27 cellular contexts compared by ENCODE assay signal in genomic region chr5:63247651-63248050, GRCh38.
A peak's percentile ranks its signal among the peaks of the same experiment; 100 is the strongest.
DNase-seq lines count a peak whose midpoint lies in the region; ATAC-seq, FAIRE-seq and TF ChIP-seq lines count a peak whose summit lies in the region.
"Had no signal": no experiment of that assay in that cellular context is flagged by ENCODE, and none has a peak within 500 bp of the region (broad histone marks: within the 10 kb centered on the region; RNA-seq: fewer than 3 reads in every experiment).

No MANE protein-coding gene starts in this region.

- ATAC-seq in GM19035 (IDR thresholded peaks at IDR 0.05; ENCODE audit: unreplicated experiment): no peak
- ATAC-seq: Panc1 had no signal

- FAIRE-seq in astrocyte (lab: Jason Lieb, UNC): no peak
- FAIRE-seq: A204.1, HTR-8/SVneo had no signal

- H3K4me3 ChIP-seq in astrocyte (ENCODE audit: insufficient read depth, low read depth, low read length) (no peak overlapping the region), hepatocyte (no peak overlapping the region), smooth muscle cell (no peak overlapping the region)
- H3K4me3 ChIP-seq: BLaER1, HAP-1, MG63 had no signal

- DNase-seq in GM03348 (ENCODE audit: low spot score) (peak; percentile 4), astrocyte (ENCODE audit: low read depth) (peak; percentile 0), hepatocyte (ENCODE audit: low spot score) (no peak), smooth muscle cell (lab: John Stamatoyannopoulos, UW; ENCODE audit: unreplicated experiment) (no peak), cortex of kidney (lab: John Stamatoyannopoulos, UW) (no peak), NCI-H2196 (lab: John Stamatoyannopoulos, UW; ENCODE audit: unreplicated experiment) (no peak)
- DNase-seq: CD4-positive, CD25-positive, alpha-beta regulatory T cell; DMS153; DND-41; GOT3; HFFc6; KBM-7; MG63; NCI-H1105 treated with DMSO at 0.1 percent for 48 hours; NCI-H146; NCI-H1930; NCI-H2107; NCI-H446 treated with DMSO at 0.1 percent for 48 hours; NCI-H526; SHP77 treated with DMSO at 0.1 percent for 48 hours had no signal

- no peak overlapping the region for H3K9ac ChIP-seq in astrocyte (ENCODE audit: low read length)
- H3K9ac ChIP-seq in smooth muscle cell (ENCODE audit: low read depth): peak overlapping the region; percentile 64
- H3K9ac ChIP-seq: BLaER1 had no signal

- H2AFZ ChIP-seq in astrocyte (ENCODE audit: low read depth, low read length) (no peak overlapping the region), hepatocyte (no peak overlapping the region), smooth muscle cell (ENCODE audit: low read depth) (peak overlapping the region; percentile 22)

- TF ChIP-seq CTCF in astrocyte (IDR thresholded peaks at IDR 0.05; ENCODE audit: insufficient read depth, low read depth, low read length): no peak
- TF ChIP-seq CTCF in hepatocyte (IDR thresholded peaks at IDR 0.05; ENCODE audit: poor library complexity): no peak
- no peak for TF ChIP-seq CTCF in smooth muscle cell (IDR thresholded peaks at IDR 0.05; ENCODE audit: borderline replicate concordance, insufficient read depth, poor library complexity, severe bottlenecking)

- H3F3A ChIP-seq in smooth muscle cell (ENCODE audit: low read depth): peaks cover 6% of the 10 kb centered on the region

- no peaks in the 10 kb centered on the region for H3K36me3 Mint-ChIP-seq in astrocyte (ENCODE audit: low read depth, unreplicated experiment)
- H3K36me3 Mint-ChIP-seq: CD4-positive, CD25-positive, alpha-beta regulatory T cell had no signal

- no peaks in the 10 kb centered on the region for H3K79me2 ChIP-seq in astrocyte (ENCODE audit: insufficient read depth, low read length)
- H3K79me2 ChIP-seq in hepatocyte: no peaks in the 10 kb centered on the region
- no peaks in the 10 kb centered on the region for H3K79me2 ChIP-seq in smooth muscle cell (ENCODE audit: low read depth)

- H3K36me3 ChIP-seq in astrocyte (ENCODE audit: insufficient read depth, low read length) (no peaks in the 10 kb centered on the region), hepatocyte (replicated peaks; ENCODE audit: insufficient read depth, low read depth) (no peaks in the 10 kb centered on the region), smooth muscle cell (ENCODE audit: low read depth) (no peaks in the 10 kb centered on the region)
- H3K36me3 ChIP-seq: BLaER1, HAP-1, MG63 had no signal

- H3K27ac ChIP-seq in astrocyte (ENCODE audit: low read depth, low read length) (no peak overlapping the region), hepatocyte (no peak overlapping the region), smooth muscle cell (ENCODE audit: low read depth) (peak overlapping the region; percentile 85)
- H3K27ac ChIP-seq: BLaER1, RWPE1 had no signal

- H3K4me2 ChIP-seq in astrocyte (ENCODE audit: low read length) (no peak overlapping the region), hepatocyte (peak overlapping the region; percentile 11), smooth muscle cell (peak overlapping the region; percentile 73)
- H3K4me2 ChIP-seq: BLaER1 had no signal

- peaks cover 21% of the 10 kb centered on the region for H3K4me1 Mint-ChIP-seq in astrocyte (ENCODE audit: low read depth, unreplicated experiment)
- H3K4me1 Mint-ChIP-seq: CD4-positive, CD25-positive, alpha-beta regulatory T cell had no signal

- H4K20me1 ChIP-seq in astrocyte (ENCODE audit: insufficient read depth, low read length) (no peaks in the 10 kb centered on the region), hepatocyte (ENCODE audit: insufficient read depth, poor library complexity, severe bottlenecking) (no peaks in the 10 kb centered on the region), smooth muscle cell (ENCODE audit: low read depth) (no peaks in the 10 kb centered on the region)
- H4K20me1 ChIP-seq: BLaER1 had no signal

- no peaks in the 10 kb centered on the region for H3K9me3 Mint-ChIP-seq in astrocyte (ENCODE audit: unreplicated experiment)
- H3K9me3 Mint-ChIP-seq: HFFc6 had no signal

- no peak overlapping the region for H3K27ac Mint-ChIP-seq in astrocyte (ENCODE audit: unreplicated experiment)
- H3K27ac Mint-ChIP-seq: CD4-positive, CD25-positive, alpha-beta regulatory T cell; HFFc6 had no signal

- H3K9me3 ChIP-seq in astrocyte (ENCODE audit: insufficient read depth, low read depth, low read length) (no peaks in the 10 kb centered on the region), hepatocyte (ENCODE audit: low read depth) (no peaks in the 10 kb centered on the region), smooth muscle cell (replicated peaks; ENCODE audit: low read depth) (no peaks in the 10 kb centered on the region)
- H3K9me3 ChIP-seq: BLaER1, HAP-1, MG63 had no signal

- no peaks in the 10 kb centered on the region for H3K27me3 ChIP-seq in astrocyte (ENCODE audit: insufficient read depth, low read length)
- H3K27me3 ChIP-seq in hepatocyte: no peaks in the 10 kb centered on the region
- H3K27me3 ChIP-seq in smooth muscle cell (ENCODE audit: low read depth): no peaks in the 10 kb centered on the region
- H3K27me3 ChIP-seq: BLaER1, MG63 had no signal

- WGBS in hepatocyte (ENCODE audit: low lambda C conversion rate, missing lambda C conversion rate): 85% methylated on average over 1 of the region's 1 CpG
- WGBS in smooth muscle cell (ENCODE audit: low lambda C conversion rate): 38% methylated on average over 1 of the region's 1 CpG

- no peak overlapping the region for H3K4me3 Mint-ChIP-seq in astrocyte (ENCODE audit: unreplicated experiment)
- H3K4me3 Mint-ChIP-seq: CD4-positive, CD25-positive, alpha-beta regulatory T cell; HFFc6 had no signal

- no peaks in the 10 kb centered on the region for H3K27me3 Mint-ChIP-seq in astrocyte (ENCODE audit: low read depth, unreplicated experiment)
- H3K27me3 Mint-ChIP-seq: CD4-positive, CD25-positive, alpha-beta regulatory T cell had no signal

- no peaks in the 10 kb centered on the region for H3K9me2 ChIP-seq in hepatocyte (replicated peaks; ENCODE audit: insufficient read depth)

- H3K4me1 ChIP-seq in astrocyte (ENCODE audit: insufficient read depth, low read length) (no peaks in the 10 kb centered on the region), hepatocyte (ENCODE audit: insufficient read depth) (peaks cover 4% of the 10 kb centered on the region), smooth muscle cell (ENCODE audit: low read depth) (peaks cover 16% of the 10 kb centered on the region)
- H3K4me1 ChIP-seq: BLaER1, HAP-1 had no signal

Comparison
In these comparisons a context has a peak if more than half of its experiments do, and no peak if none do; other contexts are left out.
1. DNase-seq: peak in GM03348 (single experiment) and astrocyte (single experiment); none in hepatocyte (single experiment), smooth muscle cell (single experiment), cortex of kidney (single experiment) and NCI-H2196 (single experiment).